Comparison of ENCODE assay signal across 15 cellular contexts in genomic region chr7:18313970-18314369, GRCh38.
"Had no signal": no experiment of that assay in that cellular context is flagged by ENCODE, and none has a peak within 500 bp of the region (broad histone marks: within the 10 kb centered on the region; RNA-seq: fewer than 3 reads in every experiment).

No MANE protein-coding gene starts in this region.

- H3K4me3 Mint-ChIP-seq: activated CD4-positive, alpha-beta T cell treated with anti-CD3 and anti-CD28 coated beads, Interleukin-2, amount 10 ng/mL, durations not matched to agents 7 days and 5 days; stimulated activated naive B cell treated with anti-CD40 and anti-IgM and Interleukin-4, amounts not matched to agents 10 μg/mL and 1 μg/mL and 100 μg/mL, for 72 hours had no signal

- H3K27ac Mint-ChIP-seq: activated CD4-positive, alpha-beta T cell treated with anti-CD3 and anti-CD28 coated beads, Interleukin-2, amount 10 ng/mL, durations not matched to agents 7 days and 5 days; activated T-helper 2 cell treated with anti-CD3 and anti-CD28 coated beads, Interferon-gamma antibody, Interleukin-2, Interleukin-4, amounts not matched to agents 10 μg/mL and 5 μg/mL and 100 μg/mL, durations not matched to agents 14 hours and 24 hours and 36 hours; stimulated activated naive B cell treated with anti-CD40 and anti-IgM and Interleukin-4, amounts not matched to agents 10 μg/mL and 1 μg/mL and 100 μg/mL, for 72 hours had no signal

- H3K9me3 ChIP-seq: breast epithelium, transverse colon had no signal

- H3K4me3 ChIP-seq: breast epithelium, dorsolateral prefrontal cortex, transverse colon had no signal

- H3K36me3 Mint-ChIP-seq: stimulated activated naive B cell treated with anti-CD40 and anti-IgM and Interleukin-4, amounts not matched to agents 10 μg/mL and 1 μg/mL and 100 μg/mL, for 72 hours had no signal

- DNase-seq: activated CD4-positive, alpha-beta T cell treated with anti-CD3 and anti-CD28 coated beads, Interleukin-2, amount 10 ng/mL, durations not matched to agents 7 days and 5 days; activated CD4-positive, CD25-positive, alpha-beta regulatory T cell; activated CD8-positive, alpha-beta memory T cell treated with anti-CD3 and anti-CD28 coated beads for 24 hours; activated naive CD4-positive, alpha-beta T cell treated with anti-CD3 and anti-CD28 coated beads, Interleukin-2, amount 50 U/mL, for 16 hours; amygdala; dorsolateral prefrontal cortex; mesenchymal stem cell; stimulated activated CD4-positive, alpha-beta T cell treated with anti-CD3 and anti-CD28 coated beads, Interleukin-2, amount 100 ng/mL, for 24 hours; stimulated activated naive B cell treated with anti-CD40 and anti-IgM and Interleukin-4, amounts not matched to agents 10 μg/mL and 1 μg/mL and 100 μg/mL, for 72 hours; transverse colon had no signal

- H3K27me3 Mint-ChIP-seq: activated CD4-positive, alpha-beta T cell treated with anti-CD3 and anti-CD28 coated beads, Interleukin-2, amount 10 ng/mL, durations not matched to agents 7 days and 5 days; stimulated activated naive B cell treated with anti-CD40 and anti-IgM and Interleukin-4, amounts not matched to agents 10 μg/mL and 1 μg/mL and 100 μg/mL, for 72 hours had no signal

- H3K27ac ChIP-seq: breast epithelium, dorsolateral prefrontal cortex, transverse colon had no signal

- H3K36me3 ChIP-seq: breast epithelium, transverse colon had no signal

- ATAC-seq: esophagus mucosa; left lobe of liver; sciatic nerve; stimulated activated naive B cell treated with anti-CD40 and anti-IgM and Interleukin-4, amounts not matched to agents 10 μg/mL and 1 μg/mL and 100 μg/mL, for 72 hours had no signal

- H3K4me1 ChIP-seq: breast epithelium had no signal

- H3K9me3 Mint-ChIP-seq: activated CD4-positive, alpha-beta T cell treated with anti-CD3 and anti-CD28 coated beads, Interleukin-2, amount 10 ng/mL, durations not matched to agents 7 days and 5 days; activated T-helper 2 cell treated with anti-CD3 and anti-CD28 coated beads, Interferon-gamma antibody, Interleukin-2, Interleukin-4, amounts not matched to agents 10 μg/mL and 5 μg/mL and 100 μg/mL, durations not matched to agents 14 hours and 24 hours and 36 hours; stimulated activated naive B cell treated with anti-CD40 and anti-IgM and Interleukin-4, amounts not matched to agents 10 μg/mL and 1 μg/mL and 100 μg/mL, for 72 hours had no signal

- H3K27me3 ChIP-seq: breast epithelium, dorsolateral prefrontal cortex, transverse colon had no signal

- H3K4me1 Mint-ChIP-seq: activated CD4-positive, alpha-beta T cell treated with anti-CD3 and anti-CD28 coated beads, Interleukin-2, amount 10 ng/mL, durations not matched to agents 7 days and 5 days had no signal
